17 cellular contexts compared by ENCODE assay signal in the genomic region with DNA sequence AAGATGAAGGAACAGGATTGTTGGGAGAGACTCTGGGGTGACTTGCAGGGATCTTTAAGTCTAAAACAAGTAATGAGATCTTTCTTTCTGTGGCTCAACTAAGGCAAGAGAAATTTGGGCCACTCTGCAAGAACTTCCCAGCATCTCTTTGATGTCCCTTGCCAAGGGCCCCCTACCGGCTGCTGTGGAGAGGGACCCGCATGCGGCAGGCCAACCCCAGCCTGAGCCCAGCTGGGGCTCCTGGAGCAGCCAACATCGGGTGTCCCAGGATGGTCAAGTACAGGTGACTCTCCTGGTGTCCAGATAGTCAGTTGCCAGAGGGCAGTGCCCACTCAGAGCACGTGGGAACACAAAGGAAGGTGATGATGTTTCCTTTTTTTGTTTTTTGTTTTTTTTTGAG.
A peak's percentile ranks its signal among the peaks of the same experiment; 100 is the strongest.
DNase-seq lines count a peak whose midpoint lies in the region; ATAC-seq, FAIRE-seq and TF ChIP-seq lines count a peak whose summit lies in the region.
"Had no signal": no experiment of that assay in that cellular context is flagged by ENCODE, and none has a peak within 500 bp of the region (broad histone marks: within the 10 kb centered on the region; RNA-seq: fewer than 3 reads in every experiment).

No MANE protein-coding gene starts in this region.

- H3K36me3 Mint-ChIP-seq in GM23338 (ENCODE audit: low read depth) = no peaks in the 10 kb centered on the region; the same call in 2 of the 3 replicates
- H3K36me3 Mint-ChIP-seq in activated T-helper 1 cell treated with anti-CD3 and anti-CD28 coated beads, Interleukin-12 subunit alpha, Interleukin-12 subunit beta, Interleukin-2, Interleukin-4 antibody, amounts not matched to agents 30 ng/mL and 10 ng/mL and 1 ng/mL, durations not matched to agents 14 hours and 24 hours and 36 hours (ENCODE audit: low read depth) = peaks cover 2% of the 10 kb centered on the region

- H3K4me1 Mint-ChIP-seq in GM23338 = peaks cover 14% of the 10 kb centered on the region
- H3K4me1 Mint-ChIP-seq in activated T-helper 1 cell treated with anti-CD3 and anti-CD28 coated beads, Interleukin-12 subunit alpha, Interleukin-12 subunit beta, Interleukin-2, Interleukin-4 antibody, amounts not matched to agents 30 ng/mL and 10 ng/mL and 1 ng/mL, durations not matched to agents 14 hours and 24 hours and 36 hours (ENCODE audit: low read depth) = peaks cover 4% of the 10 kb centered on the region

- no peaks in the 10 kb centered on the region for H3K79me2 ChIP-seq in GM23338 (replicated peaks; ENCODE audit: insufficient read depth)

- H3K4me3 Mint-ChIP-seq in GM23338 = no peak overlapping the region
- H3K4me3 Mint-ChIP-seq in activated T-helper 1 cell treated with anti-CD3 and anti-CD28 coated beads, Interleukin-12 subunit alpha, Interleukin-12 subunit beta, Interleukin-2, Interleukin-4 antibody, amounts not matched to agents 30 ng/mL and 10 ng/mL and 1 ng/mL, durations not matched to agents 14 hours and 24 hours and 36 hours = no peak overlapping the region

- H3K27ac ChIP-seq in GM23338 (ENCODE audit: low read depth) = no peak overlapping the region
- no peak overlapping the region for H3K27ac ChIP-seq in lower lobe of right lung
- H3K27ac ChIP-seq: breast epithelium, tibial artery had no signal

- H3F3A ChIP-seq in GM23338 (replicated peaks; ENCODE audit: low read depth) = no peaks in the 10 kb centered on the region

- TF ChIP-seq POLR2A in H54 (IDR thresholded peaks at IDR 0.05; ENCODE audit: low read depth, low read length) = no peak

- no peaks in the 10 kb centered on the region for H3K9me2 ChIP-seq in GM23338 (ENCODE audit: insufficient read depth)

- no peak for FAIRE-seq in H54 (lab: Jason Lieb, UNC)
- FAIRE-seq: H1 had no signal

- peaks cover 11% of the 10 kb centered on the region for H3K27me3 Mint-ChIP-seq in GM23338 (ENCODE audit: insufficient read depth, low read depth, poor library complexity)
- H3K27me3 Mint-ChIP-seq in activated T-helper 1 cell treated with anti-CD3 and anti-CD28 coated beads, Interleukin-12 subunit alpha, Interleukin-12 subunit beta, Interleukin-2, Interleukin-4 antibody, amounts not matched to agents 30 ng/mL and 10 ng/mL and 1 ng/mL, durations not matched to agents 14 hours and 24 hours and 36 hours (ENCODE audit: insufficient read depth) = no peaks in the 10 kb centered on the region

- no peaks in the 10 kb centered on the region for H4K20me1 ChIP-seq in GM23338 (replicated peaks; ENCODE audit: insufficient read depth)

- H3K9me3 ChIP-seq in lower lobe of right lung = no peaks in the 10 kb centered on the region
- H3K9me3 ChIP-seq: breast epithelium, tibial artery had no signal

- TF ChIP-seq CTCF in GM23338 (conservative IDR thresholded peaks at IDR 0.05; ENCODE audit: low read depth in 2 of 2) (peak; percentile 28 to 35; a peak in 3 of 4 replicates), lower lobe of right lung (IDR thresholded peaks at IDR 0.05) (no peak)

- no peak overlapping the region for H2AFZ ChIP-seq in GM23338

- no peak overlapping the region for H3K4me2 ChIP-seq in GM23338

- H3K27me3 ChIP-seq in GM23338 (ENCODE audit: insufficient read depth) = no peaks in the 10 kb centered on the region
- no peaks in the 10 kb centered on the region for H3K27me3 ChIP-seq in lower lobe of right lung (ENCODE audit: low read depth)
- H3K27me3 ChIP-seq: breast epithelium, tibial artery had no signal

- H3K36me3 ChIP-seq in GM23338 (ENCODE audit: insufficient read depth) (no peaks in the 10 kb centered on the region), lower lobe of right lung (no peaks in the 10 kb centered on the region)
- H3K36me3 ChIP-seq: breast epithelium, tibial artery had no signal

- intact Hi-C loops in activated T-helper 1 cell treated with anti-CD3 and anti-CD28 coated beads, Interleukin-12 subunit alpha, Interleukin-12 subunit beta, Interleukin-2, Interleukin-4 antibody, amounts not matched to agents 30 ng/mL and 10 ng/mL and 1 ng/mL, durations not matched to agents 14 hours and 24 hours and 36 hours (cut with micrococcal nuclease) = no loop called here
- intact Hi-C loops in lower lobe of right lung (cut with DNase I) = no loop called here
- intact Hi-C loops in head of caudate nucleus (cut with DNase I) = no loop called here

- ATAC-seq in GM23338 (no peak), lower lobe of right lung (no peak), HG03469 (IDR thresholded peaks at IDR 0.05; ENCODE audit: unreplicated experiment) (no peak)

- no peak overlapping the region for H3K4me3 ChIP-seq in GM23338
- H3K4me3 ChIP-seq in lower lobe of right lung = no peak overlapping the region
- H3K4me3 ChIP-seq: breast epithelium, lung, tibial artery had no signal

- H3K4me1 ChIP-seq in GM23338 (ENCODE audit: insufficient read depth) = no peaks in the 10 kb centered on the region
- H3K4me1 ChIP-seq in lower lobe of right lung = no peaks in the 10 kb centered on the region
- H3K4me1 ChIP-seq: breast epithelium, tibial artery had no signal

- DNase-seq in AG20443 (ENCODE audit: low spot score) = peak; percentile 55
- DNase-seq in GM23338 (ENCODE audit: low spot score) = peak; percentile 26
- DNase-seq in activated T-helper 1 cell treated with anti-CD3 and anti-CD28 coated beads, Interleukin-12 subunit alpha, Interleukin-12 subunit beta, Interleukin-2, Interleukin-4 antibody, amounts not matched to agents 30 ng/mL and 10 ng/mL and 1 ng/mL, durations not matched to agents 14 hours and 24 hours and 36 hours (ENCODE audit: low spot score) = no peak
- peak; percentile 38 for DNase-seq in lower lobe of right lung
- DNase-seq in activated gamma-delta T cell (lab: John Stamatoyannopoulos, UW) = no peak
- DNase-seq in H54 (ENCODE audit: insufficient read length, low spot score) = no peak
- no peak for DNase-seq in head of caudate nucleus
- DNase-seq: activated CD4-positive, CD25-positive, alpha-beta regulatory T cell treated with anti-CD3 and anti-CD28 coated beads, Interleukin-2, amount 50 U/mL, for 72 hours; DMS79; hippocampal formation; NCI-H187; NCI-H774 had no signal

- no peaks in the 10 kb centered on the region; the same call in 2 of the 3 replicates for H3K9me3 Mint-ChIP-seq in GM23338
- no peaks in the 10 kb centered on the region for H3K9me3 Mint-ChIP-seq in activated T-helper 1 cell treated with anti-CD3 and anti-CD28 coated beads, Interleukin-12 subunit alpha, Interleukin-12 subunit beta, Interleukin-2, Interleukin-4 antibody, amounts not matched to agents 30 ng/mL and 10 ng/mL and 1 ng/mL, durations not matched to agents 14 hours and 24 hours and 36 hours

- H3K27ac Mint-ChIP-seq in GM23338 = no peak overlapping the region
- H3K27ac Mint-ChIP-seq in activated T-helper 1 cell treated with anti-CD3 and anti-CD28 coated beads, Interleukin-12 subunit alpha, Interleukin-12 subunit beta, Interleukin-2, Interleukin-4 antibody, amounts not matched to agents 30 ng/mL and 10 ng/mL and 1 ng/mL, durations not matched to agents 14 hours and 24 hours and 36 hours = peak overlapping the region; percentile 63

TF ChIP-seq in GM23338, 12 proteins besides CTCF, POLR2A, EP300 and RAD21 (continues in another document):
- TF ChIP-seq JUNB (IDR thresholded peaks at IDR 0.05; ENCODE audit: unreplicated experiment) = no peak
- TF ChIP-seq, protein P1, sequence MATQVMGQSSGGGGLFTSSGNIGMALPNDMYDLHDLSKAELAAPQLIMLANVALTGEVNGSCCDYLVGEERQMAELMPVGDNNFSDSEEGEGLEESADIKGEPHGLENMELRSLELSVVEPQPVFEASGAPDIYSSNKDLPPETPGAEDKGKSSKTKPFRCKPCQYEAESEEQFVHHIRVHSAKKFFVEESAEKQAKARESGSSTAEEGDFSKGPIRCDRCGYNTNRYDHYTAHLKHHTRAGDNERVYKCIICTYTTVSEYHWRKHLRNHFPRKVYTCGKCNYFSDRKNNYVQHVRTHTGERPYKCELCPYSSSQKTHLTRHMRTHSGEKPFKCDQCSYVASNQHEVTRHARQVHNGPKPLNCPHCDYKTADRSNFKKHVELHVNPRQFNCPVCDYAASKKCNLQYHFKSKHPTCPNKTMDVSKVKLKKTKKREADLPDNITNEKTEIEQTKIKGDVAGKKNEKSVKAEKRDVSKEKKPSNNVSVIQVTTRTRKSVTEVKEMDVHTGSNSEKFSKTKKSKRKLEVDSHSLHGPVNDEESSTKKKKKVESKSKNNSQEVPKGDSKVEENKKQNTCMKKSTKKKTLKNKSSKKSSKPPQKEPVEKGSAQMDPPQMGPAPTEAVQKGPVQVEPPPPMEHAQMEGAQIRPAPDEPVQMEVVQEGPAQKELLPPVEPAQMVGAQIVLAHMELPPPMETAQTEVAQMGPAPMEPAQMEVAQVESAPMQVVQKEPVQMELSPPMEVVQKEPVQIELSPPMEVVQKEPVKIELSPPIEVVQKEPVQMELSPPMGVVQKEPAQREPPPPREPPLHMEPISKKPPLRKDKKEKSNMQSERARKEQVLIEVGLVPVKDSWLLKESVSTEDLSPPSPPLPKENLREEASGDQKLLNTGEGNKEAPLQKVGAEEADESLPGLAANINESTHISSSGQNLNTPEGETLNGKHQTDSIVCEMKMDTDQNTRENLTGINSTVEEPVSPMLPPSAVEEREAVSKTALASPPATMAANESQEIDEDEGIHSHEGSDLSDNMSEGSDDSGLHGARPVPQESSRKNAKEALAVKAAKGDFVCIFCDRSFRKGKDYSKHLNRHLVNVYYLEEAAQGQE (IDR thresholded peaks at IDR 0.05; ENCODE audit: unreplicated experiment) = no peak

Comparison
In these comparisons a context has a peak if more than half of its experiments do, and no peak if none do; other contexts are left out.
1. DNase-seq: peak in AG20443 (single experiment), GM23338 (single experiment) and lower lobe of right lung (single experiment); none in activated T-helper 1 cell treated with anti-CD3 and anti-CD28 coated beads, Interleukin-12 subunit alpha, Interleukin-12 subunit beta, Interleukin-2, Interleukin-4 antibody, amounts not matched to agents 30 ng/mL and 10 ng/mL and 1 ng/mL, durations not matched to agents 14 hours and 24 hours and 36 hours (single experiment), activated gamma-delta T cell (single experiment), H54 (single experiment) and head of caudate nucleus (0 of 42).